Comparison of ENCODE assay signal across 10 cellular contexts in the genomic region with DNA sequence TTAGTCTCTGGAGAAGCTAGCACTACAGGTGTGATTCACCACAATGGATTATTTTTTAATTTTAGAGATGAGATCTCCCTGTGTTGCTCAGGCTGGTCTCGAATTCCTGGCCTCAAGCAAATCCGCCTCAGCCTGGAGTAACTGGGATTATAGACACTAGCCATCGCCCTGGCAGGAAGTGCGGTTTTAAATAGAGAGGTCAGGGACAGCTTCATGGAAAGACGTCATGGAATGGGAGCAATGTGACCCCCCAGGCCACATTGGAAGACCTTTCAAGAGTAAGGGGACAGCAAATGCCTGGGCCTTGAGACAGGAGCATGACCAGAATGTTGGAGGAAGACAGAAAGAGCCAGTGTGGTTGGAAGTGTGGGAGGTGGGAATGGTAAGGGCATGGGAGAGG. TPM values are rescaled to one million over a fixed set of nuclear protein-coding genes. Genes with fewer than 3 reads are reported as not detected.
DNase-seq lines count a peak whose midpoint lies in the region; ATAC-seq and TF ChIP-seq lines count a peak whose summit lies in the region.
"Had no signal": no experiment of that assay in that cellular context is flagged by ENCODE, and none has a peak within 500 bp of the region (broad histone marks: within the 10 kb centered on the region; RNA-seq: fewer than 3 reads in every experiment).

No MANE protein-coding gene starts in this region.

- no peak overlapping the region for H2AFZ ChIP-seq in fibroblast of lung (ENCODE audit: low read length)

- peak overlapping the region; percentile 89 for H3K4me3 Mint-ChIP-seq in activated CD4-positive, alpha-beta T cell treated with anti-CD3 and anti-CD28 coated beads, Interleukin-2, amount 10 ng/mL, durations not matched to agents 24 days and 14 days
- peak overlapping the region; percentile 98 for H3K4me3 Mint-ChIP-seq in T-helper 17 cell

- no peaks in the 10 kb centered on the region for H3K27me3 Mint-ChIP-seq in activated CD4-positive, alpha-beta T cell treated with anti-CD3 and anti-CD28 coated beads, Interleukin-2, amount 10 ng/mL, durations not matched to agents 24 days and 14 days
- no peaks in the 10 kb centered on the region for H3K27me3 Mint-ChIP-seq in T-helper 17 cell

- TF ChIP-seq EP300 in stomach (IDR thresholded peaks at IDR 0.05), result no peak

- 67 to 78% (median 73%) methylated on average over 5 of the region's 5 CpGs for WGBS in stomach, 5 donors

- no peaks in the 10 kb centered on the region for H3K27me3 ChIP-seq in fibroblast of lung (ENCODE audit: control insufficient read depth, insufficient read depth, low read length)
- no peaks in the 10 kb centered on the region for H3K27me3 ChIP-seq in stomach
- no peaks in the 10 kb centered on the region for H3K27me3 ChIP-seq in H7 (ENCODE audit: control insufficient read depth, insufficient read depth, low read length)
- H3K27me3 ChIP-seq: suprapubic skin had no signal

- TF ChIP-seq POLR2A in stomach (IDR thresholded peaks at IDR 0.05), result no peak

- intact Hi-C loops in activated CD4-positive, alpha-beta T cell treated with anti-CD3 and anti-CD28 coated beads, Interleukin-2, amount 10 ng/mL, durations not matched to agents 24 days and 14 days (cut with micrococcal nuclease), result no loop called here
- intact Hi-C loops in stomach (cut with DNase I; ENCODE audit: low total_unique reads), result no loop called here

- H3K9me3 Mint-ChIP-seq in activated CD4-positive, alpha-beta T cell treated with anti-CD3 and anti-CD28 coated beads, Interleukin-2, amount 10 ng/mL, durations not matched to agents 24 days and 14 days, result no peaks in the 10 kb centered on the region

- no peak for ATAC-seq in T-helper 17 cell

- H3K9me3 ChIP-seq in T-helper 17 cell (ENCODE audit: control insufficient read depth, low read length, poor library complexity, severe bottlenecking) (no peaks in the 10 kb centered on the region), fibroblast of lung (ENCODE audit: control insufficient read depth, insufficient read depth, low read depth, low read length) (no peaks in the 10 kb centered on the region), stomach (no peaks in the 10 kb centered on the region)
- H3K9me3 ChIP-seq: suprapubic skin had no signal

- H3K36me3 ChIP-seq in fibroblast of lung (ENCODE audit: control insufficient read depth, insufficient read depth, low read length), result peaks cover 3% of the 10 kb centered on the region
- H3K36me3 ChIP-seq in stomach, result peaks cover 0 to 17% (median 9%) of the 10 kb centered on the region in 4 donors
- H3K36me3 ChIP-seq in H7 (replicated peaks; ENCODE audit: control insufficient read depth, insufficient read depth, low read length), result peaks cover 7% of the 10 kb centered on the region
- H3K36me3 ChIP-seq: suprapubic skin had no signal

- peaks cover 65% of the 10 kb centered on the region for H3K4me1 Mint-ChIP-seq in activated CD4-positive, alpha-beta T cell treated with anti-CD3 and anti-CD28 coated beads, Interleukin-2, amount 10 ng/mL, durations not matched to agents 24 days and 14 days
- H3K4me1 Mint-ChIP-seq in T-helper 17 cell, result peaks cover 58% of the 10 kb centered on the region

- H3K27ac ChIP-seq in fibroblast of lung (ENCODE audit: insufficient read depth, low read length), result peak overlapping the region; percentile 37
- peak overlapping the region; percentile 91 to 99 (median 97) for H3K27ac ChIP-seq in stomach

- no peak overlapping the region for H3K4me2 ChIP-seq in fibroblast of lung (ENCODE audit: extremely low read depth, insufficient read depth, low read length)

- peaks cover 51% of the 10 kb centered on the region for H3K36me3 Mint-ChIP-seq in activated CD4-positive, alpha-beta T cell treated with anti-CD3 and anti-CD28 coated beads, Interleukin-2, amount 10 ng/mL, durations not matched to agents 24 days and 14 days (ENCODE audit: low read depth)
- H3K36me3 Mint-ChIP-seq in T-helper 17 cell (ENCODE audit: low read depth), result peaks cover 3% of the 10 kb centered on the region

- no peak overlapping the region for H3K9ac ChIP-seq in fibroblast of lung (ENCODE audit: insufficient read depth, low read length)

- peak overlapping the region; percentile 96 for H3K27ac Mint-ChIP-seq in activated CD4-positive, alpha-beta T cell treated with anti-CD3 and anti-CD28 coated beads, Interleukin-2, amount 10 ng/mL, durations not matched to agents 24 days and 14 days
- H3K27ac Mint-ChIP-seq in T-helper 17 cell, result peak overlapping the region; percentile 100

- peaks cover 6% of the 10 kb centered on the region for H3K79me2 ChIP-seq in fibroblast of lung (ENCODE audit: control insufficient read depth, insufficient read depth, low read length)

- DNase-seq in activated CD4-positive, alpha-beta T cell treated with anti-CD3 and anti-CD28 coated beads, Interleukin-2, amount 10 ng/mL, durations not matched to agents 24 days and 14 days, result peak; percentile 65
- no peak for DNase-seq in activated CD4-positive, alpha-beta T cell treated with anti-CD3 and anti-CD28 coated beads, Interleukin-2, amount 50 U/mL, for 4 hours
- DNase-seq in T-helper 17 cell, result no peak
- no peak for DNase-seq in fibroblast of lung (ENCODE audit: low read depth in 2 of 2)
- DNase-seq in stomach, result no peak
- DNase-seq in NCI-H1436 treated with DMSO at 0.1 percent for 48 hours (lab: John Stamatoyannopoulos, UW), result no peak
- DNase-seq in H7, result no peak
- DNase-seq in NCI-H345 treated with DMSO at 0.1 percent for 48 hours (lab: John Stamatoyannopoulos, UW; ENCODE audit: unreplicated experiment), result no peak
- DNase-seq: midbrain had no signal

- no peak for TF ChIP-seq CTCF in fibroblast of lung (conservative IDR thresholded peaks at IDR 0.05 in 1 of 2, IDR thresholded peaks at IDR 0.05 in 1 of 2; ENCODE audit: low read depth in 1 of 2, low read length in 2 of 2)
- no peak for TF ChIP-seq CTCF in stomach (IDR thresholded peaks at IDR 0.05)

- H3K4me1 ChIP-seq in fibroblast of lung (ENCODE audit: control insufficient read depth, extremely low read depth, insufficient read depth, low read length) (peaks cover 11% of the 10 kb centered on the region), stomach (peaks cover 54 to 64% (median 58%) of the 10 kb centered on the region in 4 donors)

- H3K4me3 ChIP-seq in fibroblast of lung (replicated peaks in 1 of 4; ENCODE audit: control extremely low read depth in 1 of 4, insufficient read depth in 1 of 4, low read depth in 3 of 4, low read length in 4 of 4) (no peak overlapping the region), stomach (no peak overlapping the region), H7 (ENCODE audit: insufficient read depth, low read depth, low read length) (no peak overlapping the region)
- H3K4me3 ChIP-seq: suprapubic skin had no signal

- H4K20me1 ChIP-seq in fibroblast of lung (ENCODE audit: control insufficient read depth, extremely low read depth, insufficient read depth, low read length), result no peaks in the 10 kb centered on the region

RNA-seq across cellular contexts. Expression of gene ISG20, which starts 2.2 kb away (rescaled TPM):
- total RNA-seq in activated CD4-positive, alpha-beta T cell treated with anti-CD3 and anti-CD28 coated beads, Interleukin-2, amount 10 ng/mL, durations not matched to agents 24 days and 14 days, result 33.9 and 35.5 TPM in 2 replicates
- total RNA-seq in T-helper 17 cell (100 to 1,000 TPM; 124 to 141 TPM), fibroblast of lung (3.0 and 3.1 TPM in 2 replicates), stomach (100 to 1,000 TPM in 1 of 5 donors, 10 to 100 TPM in 4; 15.6 to 104 (median 65.9) TPM)
- polyA plus RNA-seq in fibroblast of lung (2.2 TPM in 2 replicates), stomach (100 to 1,000 TPM in 1 of 3 donors, 10 to 100 TPM in 2; 51.9 to 137 (median 81.9) TPM)
- 2.8 and 4.0 TPM in 2 replicates for polyA plus RNA-seq in fibroblast of lung (2012)
- 0.52 and 11.0 TPM in 2 replicates for polyA minus RNA-seq in fibroblast of lung (ENCODE audit: low replicate concordance)
- 0.14 and 3.4 TPM in 2 replicates for total RNA-seq in H7 (2014; rRNA removed; shearing (Covaris generic))

RNA-seq across cellular contexts. Expression of gene AEN, which starts 15.5 kb away (rescaled TPM):
- total RNA-seq in activated CD4-positive, alpha-beta T cell treated with anti-CD3 and anti-CD28 coated beads, Interleukin-2, amount 10 ng/mL, durations not matched to agents 24 days and 14 days, result 72.4 and 75.7 TPM in 2 replicates
- total RNA-seq in T-helper 17 cell (10 to 100 TPM; 32.2 to 41.0 TPM), fibroblast of lung (68.1 and 83.7 TPM in 2 replicates), stomach (10 to 100 TPM in 4 of 5 donors, 1 to 10 TPM in 1; 1.8 to 35.3 (median 19.9) TPM)
- polyA plus RNA-seq in fibroblast of lung (18.5 and 27.7 TPM in 2 replicates), stomach (10 to 100 TPM in 2 of 3 donors, 1 to 10 TPM in 1; 9.6 to 16.1 (median 12.1) TPM)
- polyA plus RNA-seq in fibroblast of lung (2012), result 17.7 and 30.2 TPM in 2 replicates
- polyA minus RNA-seq in fibroblast of lung (ENCODE audit: low replicate concordance), result 35.1 and 60.8 TPM in 2 replicates
- 60.7 and 64.8 TPM in 2 replicates for total RNA-seq in H7 (2014; rRNA removed; shearing (Covaris generic))
